ENCODE assay signal across 34 cellular contexts in genomic region chr19:38717051-38717450, GRCh38. TPM values are rescaled to one million over a fixed set of nuclear protein-coding genes. Genes with fewer than 3 reads are reported as not detected.
"Had no signal": no experiment of that assay in that cellular context is flagged by ENCODE, and none has a peak within 500 bp of the region (broad histone marks: within the 10 kb centered on the region; RNA-seq: fewer than 3 reads in every experiment).

No MANE protein-coding gene starts in this region.

- H3K4me1 ChIP-seq: foreskin keratinocyte had no signal

- H3K9me3 ChIP-seq: body of pancreas, esophagus muscularis mucosa, neutrophil, stomach, suprapubic skin, tibial nerve had no signal

- ATAC-seq: activated T-cell treated with anti-CD3 and anti-CD28 coated beads, Interleukin-2, amount 50 U/mL, for 4 hours; activated T-helper 17 cell treated with anti-CD3 and anti-CD28 coated beads, Interleukin-2, amount 50 U/mL, for 72 hours; body of pancreas; foreskin keratinocyte; stimulated activated naive B cell treated with anti-CD40 and anti-IgM and Interleukin-4, amounts not matched to agents 10 μg/mL and 1 μg/mL and 100 μg/mL, for 72 hours had no signal

- H3K27ac ChIP-seq: foreskin keratinocyte, neutrophil, suprapubic skin, tibial nerve had no signal

- H3K27ac Mint-ChIP-seq: activated CD4-positive, alpha-beta T cell treated with anti-CD3 and anti-CD28 coated beads, Interleukin-2, amount 10 ng/mL, durations not matched to agents 24 days and 14 days; endodermal cell had no signal

- H3K27me3 ChIP-seq: body of pancreas, esophagus muscularis mucosa, foreskin keratinocyte, neutrophil, stomach, suprapubic skin, tibial nerve had no signal

- H3K27me3 Mint-ChIP-seq: activated CD4-positive, alpha-beta memory T cell treated with anti-CD3 and anti-CD28 coated beads, Interleukin-2, amount 10 ng/mL, durations not matched to agents 7 days and 5 days; activated CD4-positive, alpha-beta T cell treated with anti-CD3 and anti-CD28 coated beads, Interleukin-2, amount 10 ng/mL, durations not matched to agents 24 days and 14 days; activated T-helper 17 cell treated with anti-CD3 and anti-CD28 coated beads, Interleukin-2, amount 50 U/mL, for 72 hours; naive B cell; stimulated activated naive B cell treated with anti-CD40 and anti-IgM and Interleukin-4, amounts not matched to agents 10 μg/mL and 1 μg/mL and 100 μg/mL, for 72 hours had no signal

- H3K4me3 ChIP-seq: body of pancreas, esophagus muscularis mucosa, smooth muscle cell, stomach, suprapubic skin, tibial nerve had no signal

- H3K9me3 Mint-ChIP-seq: activated CD4-positive, alpha-beta memory T cell treated with anti-CD3 and anti-CD28 coated beads, Interleukin-2, amount 10 ng/mL, durations not matched to agents 7 days and 5 days; activated CD4-positive, alpha-beta T cell treated with anti-CD3 and anti-CD28 coated beads, Interleukin-2, amount 10 ng/mL, durations not matched to agents 24 days and 14 days; activated T-cell treated with anti-CD3 and anti-CD28 coated beads, Interleukin-2, amount 50 U/mL, for 4 hours; activated T-helper 17 cell treated with anti-CD3 and anti-CD28 coated beads, Interleukin-2, amount 50 U/mL, for 72 hours; endodermal cell; naive B cell; nephron progenitor cell; stimulated activated naive B cell treated with anti-CD40 and anti-IgM and Interleukin-4, amounts not matched to agents 10 μg/mL and 1 μg/mL and 100 μg/mL, for 72 hours had no signal

- H3K4me1 Mint-ChIP-seq: activated CD4-positive, alpha-beta memory T cell treated with anti-CD3 and anti-CD28 coated beads, Interleukin-2, amount 10 ng/mL, durations not matched to agents 7 days and 5 days; activated CD4-positive, alpha-beta T cell treated with anti-CD3 and anti-CD28 coated beads, Interleukin-2, amount 10 ng/mL, durations not matched to agents 24 days and 14 days; activated T-helper 17 cell treated with anti-CD3 and anti-CD28 coated beads, Interleukin-2, amount 50 U/mL, for 72 hours had no signal

- H3K4me3 Mint-ChIP-seq: activated CD4-positive, alpha-beta memory T cell treated with anti-CD3 and anti-CD28 coated beads, Interleukin-2, amount 10 ng/mL, durations not matched to agents 7 days and 5 days; activated CD4-positive, alpha-beta T cell treated with anti-CD3 and anti-CD28 coated beads, Interleukin-2, amount 10 ng/mL, durations not matched to agents 24 days and 14 days; activated T-cell treated with anti-CD3 and anti-CD28 coated beads, Interleukin-2, amount 50 U/mL, for 4 hours; activated T-helper 17 cell treated with anti-CD3 and anti-CD28 coated beads, Interleukin-2, amount 50 U/mL, for 72 hours; endodermal cell; naive B cell; nephron progenitor cell; stimulated activated naive B cell treated with anti-CD40 and anti-IgM and Interleukin-4, amounts not matched to agents 10 μg/mL and 1 μg/mL and 100 μg/mL, for 72 hours had no signal

- DNase-seq: activated CD4-positive, alpha-beta memory T cell treated with anti-CD3 and anti-CD28 coated beads, Interleukin-2, amount 10 ng/mL, durations not matched to agents 7 days and 5 days; activated CD4-positive, alpha-beta T cell treated with anti-CD3 and anti-CD28 coated beads, Interleukin-2, amount 10 ng/mL, durations not matched to agents 24 days and 14 days; activated CD4-positive, CD25-positive, alpha-beta regulatory T cell treated with anti-CD3 and anti-CD28 coated beads, Interleukin-2, amount 50 U/mL, for 72 hours; activated CD8-positive, alpha-beta memory T cell treated with anti-CD3 and anti-CD28 coated beads, Interleukin-2, amount 50 U/mL, for 48 hours; activated gamma-delta T cell treated with Interleukin-2 at 50 U/mL for 16 hours; activated naive CD4-positive, alpha-beta T cell treated with anti-CD3 and anti-CD28 coated beads, Interleukin-2, amount 50 U/mL, for 16 hours; activated T-cell treated with anti-CD3 and anti-CD28 coated beads, Interleukin-2, amount 50 U/mL, for 4 hours; amniotic stem cell; body of pancreas; caudate nucleus; endodermal cell; foreskin keratinocyte; islet precursor cell; mammary epithelial cell; naive B cell; nephron progenitor cell; stimulated activated CD4-positive, alpha-beta T cell treated with anti-CD3 and anti-CD28 coated beads, Interleukin-1b, Interleukin-23, amount 100 ng/mL, for 48 hours; stimulated activated CD4-positive, alpha-beta T cell treated with anti-CD3 and anti-CD28 coated beads, Interleukin-4, amount 100 ng/mL, for 4 hours; stimulated activated CD8-positive, alpha-beta memory T cell treated with anti-CD3 and anti-CD28 coated beads, Interleukin-4, amount 100 ng/mL, for 48 hours; stimulated activated naive B cell treated with anti-CD40 and anti-IgM and Interleukin-4, amounts not matched to agents 10 μg/mL and 1 μg/mL and 100 μg/mL, for 72 hours; stomach; T-helper 2 cell had no signal

RNA-seq across cellular contexts. Expression of gene CAPN12, which starts 27.2 kb away (rescaled TPM):
- total RNA-seq: osteocyte had no signal

RNA-seq across cellular contexts. Expression of gene LGALS7, which starts 56.3 kb away (rescaled TPM):
- total RNA-seq: activated CD4-positive, alpha-beta memory T cell treated with anti-CD3 and anti-CD28 coated beads, Interleukin-2, amount 10 ng/mL, durations not matched to agents 7 days and 5 days; activated CD4-positive, alpha-beta T cell treated with anti-CD3 and anti-CD28 coated beads, Interleukin-2, amount 10 ng/mL, durations not matched to agents 24 days and 14 days; activated T-cell treated with anti-CD3 and anti-CD28 coated beads, Interleukin-2, amount 50 U/mL, for 4 hours; activated T-helper 17 cell treated with anti-CD3 and anti-CD28 coated beads, Interleukin-2, amount 50 U/mL, for 72 hours; body of pancreas; esophagus muscularis mucosa; glomerular endothelial cell; liver; osteocyte; posterior vena cava; renal cortical epithelial cell; smooth muscle cell; tibial nerve; ureter had no signal
